ENCODE assay signal across 1 cellular context in the genomic region with DNA sequence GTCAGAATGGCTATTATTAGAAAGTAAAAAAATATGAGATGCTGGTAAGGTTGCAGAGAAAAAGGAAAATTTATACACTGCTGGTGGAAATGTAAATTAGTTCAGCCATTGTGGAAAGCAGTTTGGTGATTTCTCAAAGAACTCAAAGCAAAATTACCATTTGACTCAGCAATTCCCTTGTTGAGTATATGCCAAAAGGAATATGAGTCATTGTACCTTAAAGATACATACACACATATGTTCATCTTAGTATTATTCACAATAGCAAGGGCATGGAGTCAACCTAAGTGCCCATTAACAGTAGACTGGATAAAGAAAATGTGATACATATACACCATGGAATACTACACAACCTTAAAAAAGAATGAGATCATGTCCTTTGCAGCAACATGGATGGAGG.
TF ChIP-seq lines count a peak whose summit lies in the region.

No MANE protein-coding gene starts in this region.

TF ChIP-seq in SK-N-SH treated with all-trans-retinoic acid at 6 μM for 48 hours, 23 proteins besides CTCF, POLR2A, EP300 and RAD21 (continued from another document):
- TF ChIP-seq, protein P1, sequence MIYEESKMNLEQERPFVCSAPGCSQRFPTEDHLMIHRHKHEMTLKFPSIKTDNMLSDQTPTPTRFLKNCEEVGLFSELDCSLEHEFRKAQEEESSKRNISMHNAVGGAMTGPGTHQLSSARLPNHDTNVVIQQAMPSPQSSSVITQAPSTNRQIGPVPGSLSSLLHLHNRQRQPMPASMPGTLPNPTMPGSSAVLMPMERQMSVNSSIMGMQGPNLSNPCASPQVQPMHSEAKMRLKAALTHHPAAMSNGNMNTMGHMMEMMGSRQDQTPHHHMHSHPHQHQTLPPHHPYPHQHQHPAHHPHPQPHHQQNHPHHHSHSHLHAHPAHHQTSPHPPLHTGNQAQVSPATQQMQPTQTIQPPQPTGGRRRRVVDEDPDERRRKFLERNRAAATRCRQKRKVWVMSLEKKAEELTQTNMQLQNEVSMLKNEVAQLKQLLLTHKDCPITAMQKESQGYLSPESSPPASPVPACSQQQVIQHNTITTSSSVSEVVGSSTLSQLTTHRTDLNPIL (CRISPR knock-in tag; IDR thresholded peaks at IDR 0.05; ENCODE audit: low read depth): no peak
- no peak for TF ChIP-seq TCF4 (CRISPR knock-in tag; IDR thresholded peaks at IDR 0.05; ENCODE audit: borderline replicate concordance)
- TF ChIP-seq ZFP3 (CRISPR knock-in tag; IDR thresholded peaks at IDR 0.05): no peak
- TF ChIP-seq ESRRG (CRISPR knock-in tag; IDR thresholded peaks at IDR 0.05): no peak
- no peak for TF ChIP-seq ARNTL (CRISPR knock-in tag; IDR thresholded peaks at IDR 0.05; ENCODE audit: borderline replicate concordance, low read depth)
- no peak for TF ChIP-seq GLIS3 (CRISPR knock-in tag; IDR thresholded peaks at IDR 0.05)
- TF ChIP-seq, protein P2, sequence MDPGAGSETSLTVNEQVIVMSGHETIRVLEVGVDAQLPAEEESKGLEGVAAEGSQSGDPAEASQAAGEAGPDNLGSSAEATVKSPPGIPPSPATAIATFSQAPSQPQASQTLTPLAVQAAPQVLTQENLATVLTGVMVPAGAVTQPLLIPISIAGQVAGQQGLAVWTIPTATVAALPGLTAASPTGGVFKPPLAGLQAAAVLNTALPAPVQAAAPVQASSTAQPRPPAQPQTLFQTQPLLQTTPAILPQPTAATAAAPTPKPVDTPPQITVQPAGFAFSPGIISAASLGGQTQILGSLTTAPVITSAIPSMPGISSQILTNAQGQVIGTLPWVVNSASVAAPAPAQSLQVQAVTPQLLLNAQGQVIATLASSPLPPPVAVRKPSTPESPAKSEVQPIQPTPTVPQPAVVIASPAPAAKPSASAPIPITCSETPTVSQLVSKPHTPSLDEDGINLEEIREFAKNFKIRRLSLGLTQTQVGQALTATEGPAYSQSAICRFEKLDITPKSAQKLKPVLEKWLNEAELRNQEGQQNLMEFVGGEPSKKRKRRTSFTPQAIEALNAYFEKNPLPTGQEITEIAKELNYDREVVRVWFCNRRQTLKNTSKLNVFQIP (CRISPR knock-in tag; IDR thresholded peaks at IDR 0.05; ENCODE audit: borderline replicate concordance, low read depth): no peak
- TF ChIP-seq CSDC2 (CRISPR knock-in tag; IDR thresholded peaks at IDR 0.05): no peak
- TF ChIP-seq ZNF8 (CRISPR knock-in tag; IDR thresholded peaks at IDR 0.05): no peak
- no peak for TF ChIP-seq ISL1 (CRISPR knock-in tag; IDR thresholded peaks at IDR 0.05)
- TF ChIP-seq ZNF565 (CRISPR knock-in tag; conservative IDR thresholded peaks at IDR 0.05; ENCODE audit: low read depth): no peak
- TF ChIP-seq OSR1 (CRISPR knock-in tag; IDR thresholded peaks at IDR 0.05): no peak
